8 cellular contexts compared by ENCODE assay signal in the genomic region with DNA sequence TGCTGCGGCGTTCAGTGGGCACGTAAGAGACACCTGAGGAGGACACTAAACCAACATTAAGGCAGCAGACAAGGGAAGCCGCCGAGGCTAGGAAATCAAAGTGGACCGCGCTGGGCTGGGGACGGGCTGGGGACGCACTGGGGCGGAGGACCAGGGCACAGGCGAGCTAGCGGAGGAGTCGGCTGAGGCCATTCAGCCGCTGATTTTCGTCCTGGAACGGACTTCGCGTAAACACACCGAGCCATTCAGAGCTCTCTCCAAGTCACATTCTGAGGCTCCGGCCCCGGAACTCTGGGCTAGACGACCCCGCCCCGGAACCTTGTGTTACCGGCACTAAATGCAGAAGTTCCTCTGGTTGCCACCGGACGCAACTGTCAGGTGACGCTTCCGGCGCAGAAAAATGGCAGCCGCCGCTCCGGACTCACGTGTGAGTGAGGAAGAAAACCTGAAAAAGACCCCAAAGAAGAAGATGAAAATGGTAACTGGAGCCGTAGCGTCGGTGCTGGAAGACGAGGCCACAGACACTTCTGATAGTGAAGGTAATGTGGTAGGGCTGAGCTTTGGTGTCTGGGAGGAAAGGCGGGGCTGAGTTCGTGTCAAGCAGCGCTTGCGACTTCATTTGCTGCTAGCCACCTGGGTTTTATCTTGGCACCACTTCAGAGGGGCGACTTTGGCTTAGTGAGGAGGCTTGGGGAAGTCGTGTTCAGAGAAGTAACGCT. TPM values are rescaled to one million over a fixed set of nuclear protein-coding genes. Genes with fewer than 3 reads are reported as not detected.
DNase-seq lines count a peak whose midpoint lies in the region; ATAC-seq and TF ChIP-seq lines count a peak whose summit lies in the region.

A gene with protein sequence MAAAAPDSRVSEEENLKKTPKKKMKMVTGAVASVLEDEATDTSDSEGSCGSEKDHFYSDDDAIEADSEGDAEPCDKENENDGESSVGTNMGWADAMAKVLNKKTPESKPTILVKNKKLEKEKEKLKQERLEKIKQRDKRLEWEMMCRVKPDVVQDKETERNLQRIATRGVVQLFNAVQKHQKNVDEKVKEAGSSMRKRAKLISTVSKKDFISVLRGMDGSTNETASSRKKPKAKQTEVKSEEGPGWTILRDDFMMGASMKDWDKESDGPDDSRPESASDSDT (plus strand): TSS at position 377 of the 719 bp plus-strand sequence. CDS start 24 bp downstream, at position 401.

- peak within 1 kb of the TSS; percentile 37 to 85 (median 84) for H3K27ac ChIP-seq in gastroesophageal sphincter

- peak; percentile 97 for ATAC-seq in gastroesophageal sphincter

- peaks cover 4 to 34% (median 9%) of the 10 kb centered on the region in 3 donors for H3K4me1 ChIP-seq in gastroesophageal sphincter

- no peak for TF ChIP-seq CTCF in HFF-Myc (IDR thresholded peaks at IDR 0.05; ENCODE audit: low read depth, low read length, missing control alignments)
- TF ChIP-seq CTCF in gastroesophageal sphincter (IDR thresholded peaks at IDR 0.05) = peak in 2 of 4 experiments; percentile 29 to 32

- DNase-seq in GM04504 (ENCODE audit: low read depth) = peak; percentile 66
- peak; percentile 67 for DNase-seq in HFF-Myc (ENCODE audit: extremely low read depth, low read depth)
- DNase-seq in MV-4-11 (lab: John Stamatoyannopoulos, UW) = peak; percentile 84
- DNase-seq in SK-N-DZ (ENCODE audit: low spot score) = peak; percentile 89
- DNase-seq in activated naive CD4-positive, alpha-beta T cell treated with Interleukin-2 at 50 U/mL for 16 hours = peak; percentile 88
- DNase-seq in non-pigmented ciliary epithelial cell (ENCODE audit: low read depth) = peak; percentile 61
- DNase-seq in superior temporal gyrus (ENCODE audit: extremely low spot score) = peak; percentile 93

- H3K27me3 ChIP-seq in gastroesophageal sphincter = peaks cover 12% of the 10 kb centered on the region

- TF ChIP-seq POLR2A in gastroesophageal sphincter (IDR thresholded peaks at IDR 0.05) = peak in 1 of 2 donors; percentile 36

- no peaks in the 10 kb centered on the region for H3K36me3 ChIP-seq in gastroesophageal sphincter

- WGBS in gastroesophageal sphincter (ENCODE audit: low coverage in 1 of 2), 2 donors = 0% methylated on average over 7 to 11 of the region's 45 CpGs

- H3K4me3 ChIP-seq in HFF-Myc (replicated peaks; ENCODE audit: low read depth, low read length) (peak within 1 kb of the TSS; percentile 96), gastroesophageal sphincter (peak within 1 kb of the TSS; percentile 78 to 84)

- peaks cover 0 to 9% (median 0%) of the 10 kb centered on the region in 3 donors for H3K9me3 ChIP-seq in gastroesophageal sphincter

- TF ChIP-seq EP300 in gastroesophageal sphincter (IDR thresholded peaks at IDR 0.05) = no peak

RNA-seq across cellular contexts. Expression of the gene that starts here (rescaled TPM):
- polyA plus RNA-seq in SK-N-DZ (2014; cell fraction: cytosol; rRNA removed) = 9.7 and 21.6 TPM in 2 replicates
- 3.1 and 5.0 TPM in 2 replicates for polyA plus RNA-seq in SK-N-DZ (2014; cell fraction: nucleus; rRNA removed)
- total RNA-seq in gastroesophageal sphincter = 10 to 100 TPM in 1 of 4 donors, 1 to 10 TPM in 3; 7.0 to 13.5 (median 9.4) TPM

Comparison
In these comparisons a context has a peak if more than half of its experiments do, and no peak if none do; other contexts are left out.
1. Peak in every context shown above with its lines: DNase-seq, ATAC-seq, H3K4me3 ChIP-seq and H3K27ac ChIP-seq.